ENCODE assay signal across 1 cellular context in genomic region chr2:148918554-148918953, GRCh38.
TF ChIP-seq lines count a peak whose summit lies in the region.

No MANE protein-coding gene starts in this region.

TF ChIP-seq in HepG2, 621 proteins besides CTCF, POLR2A, EP300 and RAD21:
- no peak for TF ChIP-seq ZNF275 (CRISPR knock-in tag; IDR thresholded peaks at IDR 0.05; ENCODE audit: borderline replicate concordance)
- TF ChIP-seq NFRKB (IDR thresholded peaks at IDR 0.05), result 0 out of 2 replicates have a peak, but pooled peaks have one; percentile 18
